25 cellular contexts compared by ENCODE assay signal in the genomic region with DNA sequence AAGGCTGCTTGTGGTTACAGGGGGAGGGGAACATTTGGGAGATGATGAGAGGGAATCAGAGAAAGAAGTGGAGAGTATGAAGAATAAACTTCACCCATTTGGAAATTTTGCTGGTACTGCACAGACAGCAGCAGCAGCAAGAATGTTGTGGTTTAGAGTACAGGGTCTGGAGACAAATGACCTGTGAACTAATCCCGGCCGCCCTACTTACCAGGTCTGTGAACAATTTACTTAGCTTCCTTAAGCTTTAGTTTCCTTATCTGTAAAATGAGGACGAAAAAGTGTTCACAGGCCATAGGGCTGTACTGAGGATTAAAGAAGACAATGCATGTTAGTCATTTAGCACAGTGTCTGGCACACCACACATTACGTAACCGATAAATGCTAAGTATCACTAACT.
DNase-seq lines count a peak whose midpoint lies in the region; ATAC-seq, FAIRE-seq and TF ChIP-seq lines count a peak whose summit lies in the region.
"Had no signal": no experiment of that assay in that cellular context is flagged by ENCODE, and none has a peak within 500 bp of the region (broad histone marks: within the 10 kb centered on the region; RNA-seq: fewer than 3 reads in every experiment).

No MANE protein-coding gene starts in this region.

- H3K27me3 ChIP-seq in mesenchymal stem cell (ENCODE audit: control insufficient read depth in 1 of 2, insufficient read depth in 1 of 2, low read length in 2 of 2) (no peaks in the 10 kb centered on the region), body of pancreas (no peaks in the 10 kb centered on the region)

- no peak overlapping the region for H3K18ac ChIP-seq in mesenchymal stem cell (ENCODE audit: low read depth in 1 of 2, low read length in 2 of 2)

- H2BK120ac ChIP-seq in mesenchymal stem cell (ENCODE audit: low read depth, low read length) = no peak overlapping the region

- no peak overlapping the region for H3K4ac ChIP-seq in mesenchymal stem cell (ENCODE audit: low read depth in 1 of 2, low read length in 2 of 2)

- H3K36me3 ChIP-seq in mesenchymal stem cell (ENCODE audit: control insufficient read depth in 1 of 2, insufficient read depth in 2 of 2, low read depth in 1 of 2, low read length in 2 of 2) (no peaks in the 10 kb centered on the region), body of pancreas (replicated peaks in 1 of 2; ENCODE audit: insufficient read depth in 1 of 2, low read depth in 2 of 2) (no peaks in the 10 kb centered on the region)

- no peak overlapping the region for H2AFZ ChIP-seq in mesenchymal stem cell (ENCODE audit: low read depth, low read length)

- no peak overlapping the region for H3K4me2 ChIP-seq in mesenchymal stem cell (ENCODE audit: low read length, poor library complexity, severe bottlenecking)
- H3K4me2 ChIP-seq: A549 had no signal

- no peak overlapping the region for H4K91ac ChIP-seq in mesenchymal stem cell (ENCODE audit: low read length)

- no peak overlapping the region for H2BK12ac ChIP-seq in mesenchymal stem cell (ENCODE audit: low read length in 2 of 2)

- H2BK5ac ChIP-seq in mesenchymal stem cell (ENCODE audit: low read depth, low read length, poor library complexity, severe bottlenecking) = no peak overlapping the region

- no peak overlapping the region for H3K23ac ChIP-seq in mesenchymal stem cell (ENCODE audit: low read length in 2 of 2)

- no peak overlapping the region for H3K14ac ChIP-seq in mesenchymal stem cell (ENCODE audit: low read length in 2 of 2)

- H3K9me3 ChIP-seq in mesenchymal stem cell (ENCODE audit: control insufficient read depth, low read length) = peaks cover 5% of the 10 kb centered on the region
- H3K9me3 ChIP-seq in body of pancreas = no peaks in the 10 kb centered on the region
- H3K9me3 ChIP-seq: A549 had no signal

- no peaks in the 10 kb centered on the region for H3K79me1 ChIP-seq in mesenchymal stem cell (replicated peaks; ENCODE audit: low read length, poor library complexity, severe bottlenecking)

- WGBS in mesenchymal stem cell = 43% methylated on average over 1 of the region's 5 CpGs
- WGBS in body of pancreas, 2 donors = 76 to 79% methylated on average over 5 of the region's 5 CpGs

- FAIRE-seq in RCC 7860 (lab: Jason Lieb, UNC) (peak; percentile 91), H54 (lab: Jason Lieb, UNC) (no peak)
- FAIRE-seq: A549, GM12878, H1 had no signal

- DNase-seq in RCC 7860 (ENCODE audit: low spot score) (peak; percentile 78), astrocyte of the hippocampus (ENCODE audit: low read depth, low spot score) (peak; percentile 33), mesenchymal stem cell (peak; percentile 28), renal cortical epithelial cell (ENCODE audit: low read depth) (peak; percentile 2), body of pancreas (no peak), H54 (ENCODE audit: insufficient read length, low spot score) (no peak), NK-92 (lab: John Stamatoyannopoulos, UW; ENCODE audit: unreplicated experiment) (no peak)
- DNase-seq: CD4-positive, alpha-beta memory T cell; COR-L47; DMS53; GDM1; KBM-7; NCI-H1092; NCI-H1417 treated with DMSO at 0.1 percent for 48 hours; NCI-H1694 treated with DMSO at 0.1 percent for 48 hours; NCI-H2081; NCI-H226; NCI-H510A; NK-92 treated with Interleukin-12 subunit alpha and Interleukin-12 subunit beta, amount 100 ng/mL, for 24 hours; PC-3 had no signal

- no peak overlapping the region for H2AK5ac ChIP-seq in mesenchymal stem cell (ENCODE audit: low read length, severe bottlenecking)

- TF ChIP-seq CTCF in body of pancreas (IDR thresholded peaks at IDR 0.05) = no peak

- H4K8ac ChIP-seq in mesenchymal stem cell (ENCODE audit: low read length) = no peak overlapping the region

- H3K4me1 ChIP-seq in mesenchymal stem cell (ENCODE audit: control insufficient read depth, insufficient read depth, low read depth, low read length) (no peaks in the 10 kb centered on the region), body of pancreas (no peaks in the 10 kb centered on the region)
- H3K4me1 ChIP-seq: A549 had no signal

- ATAC-seq in body of pancreas = no peak
- ATAC-seq: A549, GM12878, HCT116, PC-3, Right ventricle myocardium inferior had no signal

- no peak overlapping the region for H3K9ac ChIP-seq in mesenchymal stem cell (ENCODE audit: low read length)

- H3K27ac ChIP-seq in mesenchymal stem cell (ENCODE audit: low read length, poor library complexity, severe bottlenecking) = no peak overlapping the region
- no peak overlapping the region for H3K27ac ChIP-seq in body of pancreas
- H3K27ac ChIP-seq: A549 had no signal

- intact Hi-C loops in body of pancreas (cut with DNase I) = no loop called here

- no peak for TF ChIP-seq POLR2A in body of pancreas (IDR thresholded peaks at IDR 0.05)
- TF ChIP-seq POLR2A in H54 (IDR thresholded peaks at IDR 0.05; ENCODE audit: low read depth, low read length) = no peak

- H2BK15ac ChIP-seq in mesenchymal stem cell (ENCODE audit: low read depth, poor library complexity, severe bottlenecking) = no peak overlapping the region

- H3K4me3 ChIP-seq in mesenchymal stem cell (ENCODE audit: insufficient read depth in 1 of 2, low read depth in 1 of 2, low read length in 2 of 2) = no peak overlapping the region
- no peak overlapping the region for H3K4me3 ChIP-seq in body of pancreas
- H3K4me3 ChIP-seq: A549, GM12878 had no signal

Comparison
In these comparisons a context has a peak if more than half of its experiments do, and no peak if none do; other contexts are left out.
1. DNase-seq: peak in RCC 7860 (single experiment), astrocyte of the hippocampus (single experiment), mesenchymal stem cell (single experiment) and renal cortical epithelial cell (single experiment); none in body of pancreas (0 of 4), H54 (single experiment) and NK-92 (single experiment).